In genomic region chr7:1055084-1055450, GRCh38 we compare ENCODE assay signal across 8 cellular contexts. TPM values are rescaled to one million over a fixed set of nuclear protein-coding genes. Genes with fewer than 3 reads are reported as not detected.
A peak's percentile ranks its signal among the peaks of the same experiment; 100 is the strongest.
DNase-seq lines count a peak whose midpoint lies in the region; ATAC-seq, FAIRE-seq and TF ChIP-seq lines count a peak whose summit lies in the region.

No MANE protein-coding gene starts in this region.

- H3K27ac ChIP-seq in BLaER1 (peak overlapping the region; percentile 94), caudate nucleus (ENCODE audit: low read depth, low read length) (peak overlapping the region; percentile 92), uterus (peak overlapping the region; percentile 50 to 61), small intestine (ENCODE audit: low read depth in 1 of 2, low read length in 1 of 2) (peak overlapping the region in 1 of 2 donors; percentile 49)
- peak overlapping the region; percentile 71 for H3K27ac ChIP-seq in naive thymus-derived CD4-positive, alpha-beta T cell (ENCODE audit: low read depth, low read length)

- H3K4me3 ChIP-seq in BLaER1 (peak overlapping the region; percentile 73), uterus (peak overlapping the region; percentile 1 to 25), small intestine (ENCODE audit: low read depth in 1 of 2, low read length in 2 of 2) (no peak overlapping the region)
- H3K4me3 ChIP-seq in naive thymus-derived CD4-positive, alpha-beta T cell (ENCODE audit: low read length): peak overlapping the region; percentile 68

- TF ChIP-seq CTCF in uterus (IDR thresholded peaks at IDR 0.05): peak in 1 of 4 experiments; percentile 5

- FAIRE-seq in small intestine (lab: Jason Lieb, UNC): no peak

- WGBS in small intestine, 3 donors: 27 to 84% (median 67%) methylated on average over 22 of the region's 22 CpGs

- H3K27me3 ChIP-seq in BLaER1 (no peaks in the 10 kb centered on the region), uterus (no peaks in the 10 kb centered on the region), small intestine (ENCODE audit: control insufficient read depth in 2 of 2, insufficient read depth in 2 of 2, low read length in 2 of 2) (no peaks in the 10 kb centered on the region)
- H3K27me3 ChIP-seq in naive thymus-derived CD4-positive, alpha-beta T cell (ENCODE audit: control insufficient read depth in 2 of 2, insufficient read depth in 2 of 2, low read length in 2 of 2): no peaks in the 10 kb centered on the region

- TF ChIP-seq POLR2A in uterus (IDR thresholded peaks at IDR 0.05): peak in 1 of 2 donors; percentile 21

- peak in 52 of 61 donors; percentile 16 to 80 (median 55) for DNase-seq in caudate nucleus (lab: John Stamatoyannopoulos, UW)
- DNase-seq in naive thymus-derived CD4-positive, alpha-beta T cell: peak; percentile 40 to 78 (median 70)
- DNase-seq in uterus: peak; percentile 74 to 84
- DNase-seq in small intestine: no peak
- DNase-seq in activated CD8-positive, alpha-beta memory T cell treated with anti-CD3 and anti-CD28 coated beads, Interleukin-2, amount 50 U/mL, for 4 hours: no peak

- CTCF ChIA-PET in naive thymus-derived CD4-positive, alpha-beta T cell (lab: Charles Lee): interaction anchor here (1.5 to 4.8 kb wide), 4 partner anchors 10 to 61 kb away, joined by 10 to 42 read pairs (median 13); partner anchors contain the start of gene GPR146

- H3K9me3 ChIP-seq in BLaER1 (no peaks in the 10 kb centered on the region), uterus (no peaks in the 10 kb centered on the region), small intestine (ENCODE audit: control insufficient read depth, low read depth) (no peaks in the 10 kb centered on the region)
- H3K9me3 ChIP-seq in naive thymus-derived CD4-positive, alpha-beta T cell (ENCODE audit: control insufficient read depth in 2 of 3, low read length in 3 of 3): no peaks in the 10 kb centered on the region

- H3K36me3 ChIP-seq in BLaER1 (peaks cover 16% of the 10 kb centered on the region), uterus (no peaks in the 10 kb centered on the region), small intestine (ENCODE audit: control insufficient read depth in 2 of 2, insufficient read depth in 2 of 2, low read length in 2 of 2) (no peaks in the 10 kb centered on the region)
- H3K36me3 ChIP-seq in naive thymus-derived CD4-positive, alpha-beta T cell (ENCODE audit: control insufficient read depth in 2 of 3, insufficient read depth in 3 of 3, low read length in 3 of 3): peaks cover 0 to 11% (median 0%) of the 10 kb centered on the region in 3 experiments

- H3K9ac ChIP-seq in BLaER1: peak overlapping the region; percentile 86

- peaks cover 0 to 9% (median 0%) of the 10 kb centered on the region in 5 donors for H3K36me3 Mint-ChIP-seq in naive thymus-derived CD4-positive, alpha-beta T cell

- POLR2A ChIA-PET in naive thymus-derived CD4-positive, alpha-beta T cell (lab: Charles Lee): interaction anchor here (1.0 to 4.1 kb wide), 6 partner anchors 10 to 80 kb away, joined by 3 to 52 read pairs (median 9); partner anchors contain the start of genes COX19 and GPR146

- H4K20me1 ChIP-seq in BLaER1: peaks cover 41% of the 10 kb centered on the region

- H3K4me2 ChIP-seq in BLaER1: peak overlapping the region; percentile 100

- no peaks in the 10 kb centered on the region for H3K9me3 Mint-ChIP-seq in naive thymus-derived CD4-positive, alpha-beta T cell

- no peaks in the 10 kb centered on the region for H3K27me3 Mint-ChIP-seq in naive thymus-derived CD4-positive, alpha-beta T cell

- ATAC-seq in SK-N-SH treated with all-trans-retinoic acid at 6 μM for 48 hours (no peak), GM19463 (IDR thresholded peaks at IDR 0.05; ENCODE audit: unreplicated experiment) (no peak)
- peak; percentile 76 for ATAC-seq in naive thymus-derived CD4-positive, alpha-beta T cell

- H3K4me1 ChIP-seq in BLaER1: peaks cover 95% of the 10 kb centered on the region
- peaks cover 0 to 25% of the 10 kb centered on the region in 2 donors for H3K4me1 ChIP-seq in naive thymus-derived CD4-positive, alpha-beta T cell (ENCODE audit: control insufficient read depth in 2 of 2, insufficient read depth in 2 of 2, low read length in 2 of 2)
- H3K4me1 ChIP-seq in uterus: peaks cover 0 to 25% of the 10 kb centered on the region in 2 donors
- peaks cover 0 to 6% of the 10 kb centered on the region in 2 donors for H3K4me1 ChIP-seq in small intestine (ENCODE audit: control insufficient read depth in 2 of 2, insufficient read depth in 1 of 2, low read depth in 1 of 2, low read length in 1 of 2)

- H3K4me3 Mint-ChIP-seq in naive thymus-derived CD4-positive, alpha-beta T cell: peak overlapping the region; percentile 86 to 99 (median 93)

- peak overlapping the region; percentile 59 to 93 (median 89) for H3K27ac Mint-ChIP-seq in naive thymus-derived CD4-positive, alpha-beta T cell

- H3K4me1 Mint-ChIP-seq in naive thymus-derived CD4-positive, alpha-beta T cell: peaks cover 17 to 62% (median 38%) of the 10 kb centered on the region in 7 donors

- intact Hi-C loops in naive thymus-derived CD4-positive, alpha-beta T cell (cut with micrococcal nuclease): loop anchor here in 1 of 2 donors (1.0 kb wide), 2 partner anchors 11 to 27 kb away; partner anchors contain the start of gene GPR146
- intact Hi-C loops in uterus (cut with DNase I; ENCODE audit: low total_unique reads): no loop called here

TF ChIP-seq in SK-N-SH treated with all-trans-retinoic acid at 6 μM for 48 hours, 23 proteins besides CTCF, POLR2A, EP300 and RAD21:
- TF ChIP-seq SNAI2 (CRISPR knock-in tag; IDR thresholded peaks at IDR 0.05) (no peak), ZFP3 (CRISPR knock-in tag; IDR thresholded peaks at IDR 0.05) (no peak), ZNF565 (CRISPR knock-in tag; conservative IDR thresholded peaks at IDR 0.05; ENCODE audit: low read depth) (no peak), TCF4 (CRISPR knock-in tag; IDR thresholded peaks at IDR 0.05; ENCODE audit: borderline replicate concordance) (peak; percentile 17; the same call in 1 of the 2 replicates), GLIS3 (CRISPR knock-in tag; IDR thresholded peaks at IDR 0.05) (no peak), BACH2 (CRISPR knock-in tag; IDR thresholded peaks at IDR 0.05; ENCODE audit: borderline replicate concordance) (no peak)
- TF ChIP-seq, protein P1, sequence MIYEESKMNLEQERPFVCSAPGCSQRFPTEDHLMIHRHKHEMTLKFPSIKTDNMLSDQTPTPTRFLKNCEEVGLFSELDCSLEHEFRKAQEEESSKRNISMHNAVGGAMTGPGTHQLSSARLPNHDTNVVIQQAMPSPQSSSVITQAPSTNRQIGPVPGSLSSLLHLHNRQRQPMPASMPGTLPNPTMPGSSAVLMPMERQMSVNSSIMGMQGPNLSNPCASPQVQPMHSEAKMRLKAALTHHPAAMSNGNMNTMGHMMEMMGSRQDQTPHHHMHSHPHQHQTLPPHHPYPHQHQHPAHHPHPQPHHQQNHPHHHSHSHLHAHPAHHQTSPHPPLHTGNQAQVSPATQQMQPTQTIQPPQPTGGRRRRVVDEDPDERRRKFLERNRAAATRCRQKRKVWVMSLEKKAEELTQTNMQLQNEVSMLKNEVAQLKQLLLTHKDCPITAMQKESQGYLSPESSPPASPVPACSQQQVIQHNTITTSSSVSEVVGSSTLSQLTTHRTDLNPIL (CRISPR knock-in tag; IDR thresholded peaks at IDR 0.05; ENCODE audit: low read depth): no peak
TF ChIP-seq in SK-N-SH treated with all-trans-retinoic acid at 6 μM for 48 hours: peak in this region for 1.

RNA-seq across cellular contexts. Expression of gene GPR146, which starts 10.7 kb away (rescaled TPM):
- total RNA-seq in naive thymus-derived CD4-positive, alpha-beta T cell: 10 to 100 TPM; 10.1 to 26.5 (median 15.9) TPM
- polyA plus RNA-seq in naive thymus-derived CD4-positive, alpha-beta T cell: 10 to 100 TPM; 13.5 to 16.9 TPM
- 100 to 1,000 TPM in 1 of 4 donors, 10 to 100 TPM in 3; 10.0 to 110 (median 32.9) TPM for total RNA-seq in uterus
- polyA plus RNA-seq in small intestine: 10 to 100 TPM in 1 of 3 donors, 1 to 10 TPM in 2; 1.1 to 13.4 (median 1.1) TPM

RNA-seq across cellular contexts. Expression of gene GPER1, which starts 32.8 kb away (rescaled TPM):
- total RNA-seq in naive thymus-derived CD4-positive, alpha-beta T cell: 1 to 10 TPM in 1 of 5 experiments, under 1 TPM in 1, not detected in 3; 0.13 to 1.3 TPM
- under 1 TPM; 0.21 to 0.47 TPM for polyA plus RNA-seq in naive thymus-derived CD4-positive, alpha-beta T cell
- 10 to 100 TPM in 1 of 4 donors, 1 to 10 TPM in 3; 1.3 to 10.6 (median 5.0) TPM for total RNA-seq in uterus
- 1 to 10 TPM in 1 of 3 donors, under 1 TPM in 2; 0.54 to 4.7 (median 0.67) TPM for polyA plus RNA-seq in small intestine

Comparison
In these comparisons a context has a peak if more than half of its experiments do, and no peak if none do; other contexts are left out.
1. H3K4me3 ChIP-seq: peak in BLaER1 (single experiment), naive thymus-derived CD4-positive, alpha-beta T cell (single experiment) and uterus (2 of 2); none in small intestine (0 of 2).
2. DNase-seq: peak in caudate nucleus (52 of 61), naive thymus-derived CD4-positive, alpha-beta T cell (9 of 9) and uterus (2 of 2); none in small intestine (single experiment) and activated CD8-positive, alpha-beta memory T cell treated with anti-CD3 and anti-CD28 coated beads, Interleukin-2, amount 50 U/mL, for 4 hours (single experiment).